ENCODE assay signal across 1 cellular context in the genomic region with DNA sequence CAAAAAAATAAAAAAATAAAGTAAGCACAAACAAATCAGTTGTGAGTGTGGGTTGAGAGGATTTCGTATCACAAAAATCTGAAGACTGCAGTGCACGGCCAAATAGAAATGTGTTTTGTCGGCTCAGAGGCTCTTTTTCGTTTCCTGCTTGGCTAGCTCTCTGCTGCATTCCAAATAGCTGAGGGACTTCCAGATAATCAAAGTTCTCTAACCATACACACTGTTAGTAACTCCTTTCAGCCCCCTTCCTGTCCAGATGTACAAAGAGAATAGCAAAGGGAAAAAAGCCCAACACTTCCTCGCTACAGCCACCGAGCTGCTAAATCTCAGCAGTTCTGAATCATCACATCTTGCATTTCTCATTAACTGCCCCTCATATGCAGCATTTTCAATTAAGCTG.
TF ChIP-seq lines count a peak whose summit lies in the region.

No MANE protein-coding gene starts in this region.

TF ChIP-seq in HepG2, 621 proteins besides CTCF, POLR2A, EP300 and RAD21 (continued from another document):
- TF ChIP-seq, protein P1, sequence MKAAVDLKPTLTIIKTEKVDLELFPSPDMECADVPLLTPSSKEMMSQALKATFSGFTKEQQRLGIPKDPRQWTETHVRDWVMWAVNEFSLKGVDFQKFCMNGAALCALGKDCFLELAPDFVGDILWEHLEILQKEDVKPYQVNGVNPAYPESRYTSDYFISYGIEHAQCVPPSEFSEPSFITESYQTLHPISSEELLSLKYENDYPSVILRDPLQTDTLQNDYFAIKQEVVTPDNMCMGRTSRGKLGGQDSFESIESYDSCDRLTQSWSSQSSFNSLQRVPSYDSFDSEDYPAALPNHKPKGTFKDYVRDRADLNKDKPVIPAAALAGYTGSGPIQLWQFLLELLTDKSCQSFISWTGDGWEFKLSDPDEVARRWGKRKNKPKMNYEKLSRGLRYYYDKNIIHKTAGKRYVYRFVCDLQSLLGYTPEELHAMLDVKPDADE (CRISPR knock-in tag; IDR thresholded peaks at IDR 0.05): no peak
- TF ChIP-seq RFX5 (IDR thresholded peaks at IDR 0.05; ENCODE audit: low read depth, low read length): no peak
- TF ChIP-seq, protein P2, sequence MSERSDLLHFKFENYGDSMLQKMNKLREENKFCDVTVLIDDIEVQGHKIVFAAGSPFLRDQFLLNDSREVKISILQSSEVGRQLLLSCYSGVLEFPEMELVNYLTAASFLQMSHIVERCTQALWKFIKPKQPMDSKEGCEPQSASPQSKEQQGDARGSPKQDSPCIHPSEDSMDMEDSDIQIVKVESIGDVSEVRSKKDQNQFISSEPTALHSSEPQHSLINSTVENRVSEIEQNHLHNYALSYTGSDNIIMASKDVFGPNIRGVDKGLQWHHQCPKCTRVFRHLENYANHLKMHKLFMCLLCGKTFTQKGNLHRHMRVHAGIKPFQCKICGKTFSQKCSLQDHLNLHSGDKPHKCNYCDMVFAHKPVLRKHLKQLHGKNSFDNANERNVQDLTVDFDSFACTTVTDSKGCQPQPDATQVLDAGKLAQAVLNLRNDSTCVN (CRISPR knock-in tag; IDR thresholded peaks at IDR 0.05; ENCODE audit: borderline replicate concordance): no peak
- no peak for TF ChIP-seq ZNF607 (CRISPR knock-in tag; IDR thresholded peaks at IDR 0.05; ENCODE audit: borderline replicate concordance)
